Comparison of ENCODE assay signal across 1 cellular context in the genomic region with DNA sequence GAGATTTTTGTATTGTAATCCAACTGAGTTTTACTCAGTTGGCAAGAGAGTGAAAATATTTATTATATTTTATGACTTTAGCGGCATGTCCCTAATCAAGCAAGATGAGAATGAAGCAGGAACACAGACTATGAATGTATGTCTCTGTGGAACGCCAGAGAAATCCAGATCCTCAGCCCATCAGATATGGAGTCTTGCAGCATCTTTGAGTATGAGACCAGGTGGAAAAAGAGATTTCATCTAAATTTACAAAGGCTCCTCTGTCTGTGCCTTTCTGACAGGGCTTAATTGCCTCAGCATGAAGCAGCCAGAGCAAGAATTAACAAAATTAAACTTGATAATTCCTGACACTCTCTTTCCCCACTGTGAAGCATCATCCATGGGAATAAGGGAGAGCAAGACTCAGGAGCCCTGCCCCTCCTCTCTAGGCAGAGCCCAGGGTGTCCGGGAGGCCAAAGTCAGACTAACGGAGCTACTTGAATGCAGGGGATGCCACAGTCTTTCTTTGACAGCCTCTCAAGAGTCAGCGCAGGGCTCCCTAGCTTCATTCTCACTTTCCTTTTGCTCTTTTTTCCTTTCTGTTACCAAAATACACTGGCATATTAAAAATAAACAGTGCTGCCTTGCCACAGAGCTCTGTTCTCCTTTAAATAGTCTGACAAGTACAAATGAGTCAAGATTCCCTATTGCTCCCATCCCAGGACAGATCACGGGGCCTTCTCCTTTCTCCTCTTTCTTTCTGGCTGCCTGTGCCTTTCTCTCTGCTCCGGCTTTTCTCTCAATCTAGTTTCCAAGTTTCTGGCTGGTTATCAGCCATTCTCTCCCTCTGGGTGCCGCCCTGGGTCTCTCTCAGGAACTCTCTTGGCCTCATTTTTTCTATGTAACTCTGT.
A peak's percentile ranks its signal among the peaks of the same experiment; 100 is the strongest.
TF ChIP-seq lines count a peak whose summit lies in the region.

No MANE protein-coding gene starts in this region.

TF ChIP-seq in H1, 55 proteins besides CTCF, POLR2A, EP300 and RAD21 (continued from another document):
- 0 out of 2 replicates have a peak, but pooled peaks have one; percentile 23 for TF ChIP-seq TBP (IDR thresholded peaks at IDR 0.05; ENCODE audit: low read depth, low read length)
- no peak for TF ChIP-seq CHD1 (IDR thresholded peaks at IDR 0.05; ENCODE audit: low read depth, low read length)
